ENCODE assay signal across 8 cellular contexts in the genomic region with DNA sequence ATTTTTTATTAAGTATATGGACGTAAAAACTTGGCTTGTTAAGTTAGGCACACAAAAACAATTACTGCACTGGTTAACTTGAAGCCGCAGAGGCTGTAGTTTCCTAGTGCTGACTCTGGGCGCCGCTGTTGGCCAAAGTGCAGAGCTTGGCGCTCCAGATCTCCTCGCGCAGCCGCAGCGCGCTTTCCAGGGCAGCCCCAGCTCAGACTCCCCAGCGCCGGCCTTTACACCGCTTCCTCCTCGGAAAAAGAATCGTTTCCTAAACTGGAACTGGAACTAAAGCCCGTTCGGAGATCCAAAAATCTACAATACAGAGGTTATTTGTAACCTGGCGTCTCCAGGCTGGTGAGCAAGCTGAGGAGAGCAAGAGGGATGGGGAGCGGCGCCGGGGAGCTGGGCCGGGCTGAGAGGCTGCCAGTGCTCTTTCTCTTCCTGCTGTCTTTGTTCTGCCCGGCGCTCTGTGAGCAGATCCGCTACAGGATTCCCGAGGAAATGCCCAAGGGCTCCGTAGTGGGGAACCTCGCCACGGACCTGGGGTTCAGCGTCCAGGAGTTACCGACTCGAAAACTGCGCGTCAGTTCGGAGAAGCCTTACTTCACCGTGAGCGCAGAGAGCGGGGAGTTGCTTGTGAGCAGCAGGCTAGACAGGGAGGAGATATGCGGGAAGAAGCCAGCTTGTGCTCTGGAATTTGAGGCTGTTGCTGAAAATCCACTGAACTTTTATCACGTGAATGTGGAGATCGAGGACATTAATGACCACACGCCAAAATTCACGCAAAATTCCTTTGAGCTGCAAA. TPM values are rescaled to one million over a fixed set of nuclear protein-coding genes. Genes with fewer than 3 reads are reported as not detected.
DNase-seq lines count a peak whose midpoint lies in the region; ATAC-seq, FAIRE-seq and TF ChIP-seq lines count a peak whose summit lies in the region.
"Not testable (repeated sequence)": the region's sequence is repeated elsewhere in the genome, so short reads cannot be mapped to it uniquely, and the experiment has no call there.

A gene (plus strand): TSS at position 192 of the 796 bp plus-strand sequence. CDS start 181 bp downstream, at position 373.

- ATAC-seq in GM21447 (IDR thresholded peaks at IDR 0.05; ENCODE audit: unreplicated experiment) (peak; percentile 73), HG03196 (IDR thresholded peaks at IDR 0.05; ENCODE audit: unreplicated experiment) (peak; percentile 96), T-cell (replicated peaks in 1 of 4) (peak; percentile 76 to 84 (median 80))
- ATAC-seq in naive thymus-derived CD8-positive, alpha-beta T cell, result peak; percentile 84 to 85
- not testable (repeated sequence) for ATAC-seq in thoracic aorta (ENCODE audit: insufficient number of reproducible peaks, low FRiP score, low read depth)

- peaks cover 53 to 74% of the 10 kb centered on the region in 2 donors for H3K27me3 Mint-ChIP-seq in T-cell
- H3K27me3 Mint-ChIP-seq in astrocyte (ENCODE audit: low read depth, unreplicated experiment), result not testable (repeated sequence)
- H3K27me3 Mint-ChIP-seq in naive thymus-derived CD8-positive, alpha-beta T cell, result peaks cover 38 to 80% (median 58%) of the 10 kb centered on the region in 5 donors

- H3K36me3 ChIP-seq in astrocyte (ENCODE audit: insufficient read depth, low read length); thoracic aorta: not testable (repeated sequence)

- H3K79me2 ChIP-seq in astrocyte (ENCODE audit: insufficient read depth, low read length), result not testable (repeated sequence)

- peak within 1 kb of the TSS; percentile 64 for H3K4me2 ChIP-seq in astrocyte (ENCODE audit: low read length)

- H3K27ac Mint-ChIP-seq in T-cell; astrocyte (ENCODE audit: unreplicated experiment): not testable (repeated sequence)
- H3K27ac Mint-ChIP-seq in naive thymus-derived CD8-positive, alpha-beta T cell, result peak within 1 kb of the TSS in 1 of 10 donors; percentile 79

- not testable (repeated sequence) for H3K4me1 ChIP-seq in astrocyte (ENCODE audit: insufficient read depth, low read length); thoracic aorta (ENCODE audit: control insufficient read depth in 1 of 2, low read depth in 2 of 2)

- H3K9ac ChIP-seq in astrocyte (ENCODE audit: low read length), result peak within 1 kb of the TSS; percentile 60

- H2AFZ ChIP-seq in astrocyte (ENCODE audit: low read depth, low read length), result peak within 1 kb of the TSS; percentile 41

- H3K4me3 ChIP-seq in astrocyte (ENCODE audit: insufficient read depth, low read depth, low read length) (peak within 1 kb of the TSS; percentile 42), thoracic aorta (peak within 1 kb of the TSS; percentile 47)

- H4K20me1 ChIP-seq in astrocyte (ENCODE audit: insufficient read depth, low read length), result not testable (repeated sequence)

- peaks cover 41% of the 10 kb centered on the region for H3K9me3 ChIP-seq in astrocyte (ENCODE audit: insufficient read depth, low read depth, low read length)
- peaks cover 88% of the 10 kb centered on the region for H3K9me3 ChIP-seq in thoracic aorta

- DNase-seq in G401 (ENCODE audit: low spot score) (peak; percentile 5), T-cell (peak in 10 of 34 experiments; percentile 18 to 38 (median 24)), astrocyte (ENCODE audit: low read depth) (peak; percentile 30)
- DNase-seq in glomerular endothelial cell (ENCODE audit: extremely low read depth, low read depth, low spot score); thoracic aorta (ENCODE audit: low spot score): not testable (repeated sequence)
- DNase-seq in naive thymus-derived CD8-positive, alpha-beta T cell, result peak in 4 of 10 donors; percentile 18 to 50 (median 34)

- not testable (repeated sequence) for H3K27ac ChIP-seq in astrocyte (ENCODE audit: low read depth, low read length); thoracic aorta

- H3K27me3 ChIP-seq in astrocyte (ENCODE audit: insufficient read depth, low read length); thoracic aorta (replicated peaks; ENCODE audit: insufficient read depth): not testable (repeated sequence)

- peaks cover 11 to 29% (median 20%) of the 10 kb centered on the region in 3 donors for H3K9me3 Mint-ChIP-seq in T-cell
- H3K9me3 Mint-ChIP-seq in astrocyte (ENCODE audit: unreplicated experiment), result peaks cover 31% of the 10 kb centered on the region
- H3K9me3 Mint-ChIP-seq in naive thymus-derived CD8-positive, alpha-beta T cell, result peaks cover 0 to 71% (median 31%) of the 10 kb centered on the region in 9 donors

- in situ Hi-C loops in G401 (cut with HindIII; ENCODE audit: low sequenced_read_pairs), result not testable (repeated sequence)

- FAIRE-seq in astrocyte (lab: Jason Lieb, UNC), result not testable (repeated sequence)

- H3K4me1 Mint-ChIP-seq in T-cell; astrocyte (ENCODE audit: low read depth, unreplicated experiment); naive thymus-derived CD8-positive, alpha-beta T cell: not testable (repeated sequence)

- TF ChIP-seq CTCF in astrocyte (IDR thresholded peaks at IDR 0.05; ENCODE audit: insufficient read depth, low read depth, low read length) (peak; percentile 41), thoracic aorta (IDR thresholded peaks at IDR 0.05) (peak; percentile 29)

- CTCF ChIA-PET in T-cell (lab: Charles Lee), result interaction anchor here in 1 of 2 donors (1.1 to 2.1 kb wide), 5 partner anchors 15 to 169 kb away, joined by 3 to 8 read pairs (median 5); a partner anchor contains a TSS

- H3K36me3 Mint-ChIP-seq in T-cell, result not testable (repeated sequence)
- H3K36me3 Mint-ChIP-seq in astrocyte (ENCODE audit: low read depth, unreplicated experiment), result peaks cover 27% of the 10 kb centered on the region
- H3K36me3 Mint-ChIP-seq in naive thymus-derived CD8-positive, alpha-beta T cell, result peaks cover 19 to 49% (median 29%) of the 10 kb centered on the region in 3 donors

- POLR2A ChIA-PET in T-cell (lab: Charles Lee), result interaction anchor here in 1 of 2 donors (0.6 kb wide), 1 partner anchor 164 kb away, joined by 3 read pairs; no protein-coding TSS in a partner anchor
- POLR2A ChIA-PET in naive thymus-derived CD8-positive, alpha-beta T cell (lab: Charles Lee), result not testable (repeated sequence)

- H3K4me3 Mint-ChIP-seq in T-cell, result peak within 1 kb of the TSS; percentile 24 to 40 (median 39)
- H3K4me3 Mint-ChIP-seq in astrocyte (ENCODE audit: unreplicated experiment), result not testable (repeated sequence)
- peak within 1 kb of the TSS; percentile 38 to 67 (median 57) for H3K4me3 Mint-ChIP-seq in naive thymus-derived CD8-positive, alpha-beta T cell

RNA-seq across cellular contexts. Expression of the gene that starts here (rescaled TPM):
- total RNA-seq in G401 (2014; rRNA removed; shearing (Covaris generic)), result not detected in 2 replicates
- total RNA-seq in T-cell, result under 1 TPM; 0.26 to 0.96 (median 0.39) TPM
- 1.1 and 2.1 TPM in 2 replicates for total RNA-seq in astrocyte
- total RNA-seq in glomerular endothelial cell, result 17.5 and 27.2 TPM in 2 replicates
- under 1 TPM; 0.33 to 0.47 TPM for total RNA-seq in naive thymus-derived CD8-positive, alpha-beta T cell
- polyA plus RNA-seq in naive thymus-derived CD8-positive, alpha-beta T cell, result under 1 TPM; 0.24 to 0.42 (median 0.24) TPM
- total RNA-seq in thoracic aorta, result 10 to 100 TPM; 20.8 to 26.3 TPM

Comparison
In these comparisons a context has a peak if more than half of its experiments do, and no peak if none do; other contexts are left out.
1. Peak in DNase-seq in G401; RNA of the gene not detected or under 1 TPM.
2. Peak in ATAC-seq in T-cell; RNA of the gene not detected or under 1 TPM.
3. Peak in ATAC-seq in naive thymus-derived CD8-positive, alpha-beta T cell; RNA of the gene not detected or under 1 TPM.